In genomic region chr5:40226906-40227305, GRCh38 we compare ENCODE assay signal across 24 cellular contexts.
A peak's percentile ranks its signal among the peaks of the same experiment; 100 is the strongest.
DNase-seq lines count a peak whose midpoint lies in the region; ATAC-seq and TF ChIP-seq lines count a peak whose summit lies in the region.
"Had no signal": no experiment of that assay in that cellular context is flagged by ENCODE, and none has a peak within 500 bp of the region (broad histone marks: within the 10 kb centered on the region; RNA-seq: fewer than 3 reads in every experiment).

No MANE protein-coding gene starts in this region.

- peak overlapping the region; percentile 61 to 83 (median 72) for H3K27ac ChIP-seq in thyroid gland
- H3K27ac ChIP-seq: 22Rv1, BLaER1, GM23248, SK-N-MC had no signal

- H3K36me3 ChIP-seq in thyroid gland, result no peaks in the 10 kb centered on the region
- H3K36me3 ChIP-seq: BLaER1 had no signal

- TF ChIP-seq CTCF in nephron (IDR thresholded peaks at IDR 0.05; ENCODE audit: unreplicated experiment in 3 of 3) (no peak), thyroid gland (IDR thresholded peaks at IDR 0.05) (no peak)

- H3K9me3 ChIP-seq in thyroid gland, result no peaks in the 10 kb centered on the region
- H3K9me3 ChIP-seq: BLaER1 had no signal

- TF ChIP-seq POLR2A in thyroid gland (IDR thresholded peaks at IDR 0.05), result no peak

- intact Hi-C loops in thyroid gland (cut with DNase I), result no loop called here

- H3K4me3 ChIP-seq in thyroid gland (replicated peaks in 1 of 3), result no peak overlapping the region
- H3K4me3 ChIP-seq: BLaER1, GM23248, K562, SK-N-MC had no signal

- peaks cover 4% of the 10 kb centered on the region for H3K27me3 Mint-ChIP-seq in nephron (ENCODE audit: low read depth)
- H3K27me3 Mint-ChIP-seq: CD4-positive, CD25-positive, alpha-beta regulatory T cell had no signal

- peaks cover 21 to 38% of the 10 kb centered on the region in 2 donors for H3K4me1 ChIP-seq in thyroid gland
- H3K4me1 ChIP-seq: BLaER1 had no signal

- peak; percentile 36 for DNase-seq in NCI-H748 (lab: John Stamatoyannopoulos, UW; ENCODE audit: unreplicated experiment)
- no peak for DNase-seq in NCI-H748 treated with DMSO at 0.1 percent for 48 hours (lab: John Stamatoyannopoulos, UW)
- DNase-seq in NCI-H82 treated with DMSO at 0.1 percent for 48 hours (lab: John Stamatoyannopoulos, UW; ENCODE audit: unreplicated experiment), result peak; percentile 12
- peak in 1 of 2 donors; percentile 29 for DNase-seq in thyroid gland
- DNase-seq in AG08396 (ENCODE audit: low spot score), result no peak
- DNase-seq: CD4-positive, CD25-positive, alpha-beta regulatory T cell; DMS53; GM23248; H7; Kasumi-1; NCI-H1092 treated with DMSO at 0.1 percent for 48 hours; NCI-H1436; NCI-H187; NCI-H2081 treated with DMSO at 0.1 percent for 48 hours; NCI-H2171 treated with DMSO at 0.1 percent for 48 hours; NCI-H345; SIG-M5 had no signal

- peaks cover 35% of the 10 kb centered on the region for H3K4me1 Mint-ChIP-seq in nephron

- peak overlapping the region; percentile 6 to 98 (median 10) for H3K27ac Mint-ChIP-seq in nephron
- H3K27ac Mint-ChIP-seq: CD4-positive, CD25-positive, alpha-beta regulatory T cell had no signal

- H3K9me3 Mint-ChIP-seq in nephron, result no peaks in the 10 kb centered on the region
- H3K9me3 Mint-ChIP-seq: CD4-positive, CD25-positive, alpha-beta regulatory T cell had no signal

- no peaks in the 10 kb centered on the region for H3K36me3 Mint-ChIP-seq in nephron (ENCODE audit: low read depth)
- H3K36me3 Mint-ChIP-seq: CD4-positive, CD25-positive, alpha-beta regulatory T cell had no signal

- H3K4me3 Mint-ChIP-seq in nephron, result no peak overlapping the region

- H3K27me3 ChIP-seq in thyroid gland, result no peaks in the 10 kb centered on the region
- H3K27me3 ChIP-seq: BLaER1 had no signal

- WGBS in thyroid gland, 2 donors, result 25 to 29% methylated on average over 2 of the region's 2 CpGs

- ATAC-seq in HG03439 (IDR thresholded peaks at IDR 0.05; ENCODE audit: unreplicated experiment), result no peak
- ATAC-seq: HepG2, K562 had no signal

Comparison
In these comparisons a context has a peak if more than half of its experiments do, and no peak if none do; other contexts are left out.
1. DNase-seq: peak in NCI-H748 (single experiment) and NCI-H82 treated with DMSO at 0.1 percent for 48 hours (single experiment); none in NCI-H748 treated with DMSO at 0.1 percent for 48 hours (single experiment) and AG08396 (single experiment).